In the genomic region with DNA sequence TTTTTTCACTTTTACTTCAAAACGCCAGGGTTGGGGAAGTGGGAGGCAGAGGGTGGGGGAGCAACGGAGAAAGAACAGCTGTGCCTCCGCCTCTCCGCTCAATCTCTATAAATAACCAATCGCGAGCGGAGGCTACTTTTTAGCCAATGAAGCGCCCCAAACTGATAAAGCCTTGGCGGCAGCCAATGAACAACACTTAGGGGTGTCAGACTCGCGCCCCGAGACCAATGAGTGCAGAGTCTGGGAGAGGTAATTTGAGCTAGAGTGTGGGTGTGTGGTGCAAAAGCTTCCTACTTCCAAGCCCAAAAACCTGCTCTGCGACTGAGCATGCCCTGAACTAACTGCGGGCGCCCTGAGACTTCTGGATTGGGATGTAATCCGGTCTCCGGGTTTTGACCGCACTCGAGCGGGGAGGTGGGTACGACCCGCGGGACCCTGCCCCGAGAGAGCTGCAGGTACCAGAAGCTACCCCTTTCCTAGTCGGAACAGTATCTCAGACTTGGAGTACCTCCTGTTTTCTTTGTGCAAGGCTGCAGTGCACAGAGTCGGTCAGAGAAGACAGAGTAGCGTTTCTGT, we compare ENCODE assay signal across 1 cellular context.
TF ChIP-seq lines count a peak whose summit lies in the region.

No MANE protein-coding gene starts in this region.

TF ChIP-seq in neural cell, 6 proteins besides CTCF, POLR2A, EP300 and RAD21 (continued from another document):
- TF ChIP-seq, protein P1, sequence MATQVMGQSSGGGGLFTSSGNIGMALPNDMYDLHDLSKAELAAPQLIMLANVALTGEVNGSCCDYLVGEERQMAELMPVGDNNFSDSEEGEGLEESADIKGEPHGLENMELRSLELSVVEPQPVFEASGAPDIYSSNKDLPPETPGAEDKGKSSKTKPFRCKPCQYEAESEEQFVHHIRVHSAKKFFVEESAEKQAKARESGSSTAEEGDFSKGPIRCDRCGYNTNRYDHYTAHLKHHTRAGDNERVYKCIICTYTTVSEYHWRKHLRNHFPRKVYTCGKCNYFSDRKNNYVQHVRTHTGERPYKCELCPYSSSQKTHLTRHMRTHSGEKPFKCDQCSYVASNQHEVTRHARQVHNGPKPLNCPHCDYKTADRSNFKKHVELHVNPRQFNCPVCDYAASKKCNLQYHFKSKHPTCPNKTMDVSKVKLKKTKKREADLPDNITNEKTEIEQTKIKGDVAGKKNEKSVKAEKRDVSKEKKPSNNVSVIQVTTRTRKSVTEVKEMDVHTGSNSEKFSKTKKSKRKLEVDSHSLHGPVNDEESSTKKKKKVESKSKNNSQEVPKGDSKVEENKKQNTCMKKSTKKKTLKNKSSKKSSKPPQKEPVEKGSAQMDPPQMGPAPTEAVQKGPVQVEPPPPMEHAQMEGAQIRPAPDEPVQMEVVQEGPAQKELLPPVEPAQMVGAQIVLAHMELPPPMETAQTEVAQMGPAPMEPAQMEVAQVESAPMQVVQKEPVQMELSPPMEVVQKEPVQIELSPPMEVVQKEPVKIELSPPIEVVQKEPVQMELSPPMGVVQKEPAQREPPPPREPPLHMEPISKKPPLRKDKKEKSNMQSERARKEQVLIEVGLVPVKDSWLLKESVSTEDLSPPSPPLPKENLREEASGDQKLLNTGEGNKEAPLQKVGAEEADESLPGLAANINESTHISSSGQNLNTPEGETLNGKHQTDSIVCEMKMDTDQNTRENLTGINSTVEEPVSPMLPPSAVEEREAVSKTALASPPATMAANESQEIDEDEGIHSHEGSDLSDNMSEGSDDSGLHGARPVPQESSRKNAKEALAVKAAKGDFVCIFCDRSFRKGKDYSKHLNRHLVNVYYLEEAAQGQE (IDR thresholded peaks at IDR 0.05; ENCODE audit: borderline replicate concordance) = no peak
- TF ChIP-seq SMC3 (conservative IDR thresholded peaks at IDR 0.05; ENCODE audit: poor library complexity) (no peak), TAF1 (IDR thresholded peaks at IDR 0.05; ENCODE audit: low read depth) (no peak)
